ENCODE assay signal across 8 cellular contexts in genomic region chr6:125798734-125799510, GRCh38. TPM values are rescaled to one million over a fixed set of nuclear protein-coding genes. Genes with fewer than 3 reads are reported as not detected.
DNase-seq lines count a peak whose midpoint lies in the region; ATAC-seq and TF ChIP-seq lines count a peak whose summit lies in the region.

No MANE protein-coding gene starts in this region.

- no peak overlapping the region for H3K9ac ChIP-seq in trophoblast cell (ENCODE audit: low read length)

- no peaks in the 10 kb centered on the region for H3K9me3 ChIP-seq in trophoblast cell (ENCODE audit: insufficient read depth, low read depth, low read length)

- H3K79me1 ChIP-seq in trophoblast cell (ENCODE audit: low read length) = peaks cover 3% of the 10 kb centered on the region

- no CpG with 5 or more reads among the region's 6 CpGs for WGBS in trophoblast cell (ENCODE audit: extremely low coverage, insufficient coverage, insufficient read length)

- peak overlapping the region; percentile 25 for H3K14ac ChIP-seq in trophoblast cell (ENCODE audit: low read length)

- H3K23ac ChIP-seq in trophoblast cell (ENCODE audit: low read length) = no peak overlapping the region

- H4K12ac ChIP-seq in trophoblast cell (ENCODE audit: low read depth, low read length) = no peak overlapping the region

- H3K79me2 ChIP-seq in trophoblast cell (ENCODE audit: control insufficient read depth, insufficient read depth, low read length, poor library complexity) = peaks cover 2% of the 10 kb centered on the region

- peak overlapping the region; percentile 19 for H4K91ac ChIP-seq in trophoblast cell (ENCODE audit: low read depth, low read length)

- ATAC-seq in GM18907 (IDR thresholded peaks at IDR 0.05; ENCODE audit: unreplicated experiment) (peak; percentile 85), HG02870 (IDR thresholded peaks at IDR 0.05; ENCODE audit: unreplicated experiment) (peak; percentile 84)

- H3K4me2 ChIP-seq in trophoblast cell (ENCODE audit: low read length) = peak overlapping the region; percentile 2

- DNase-seq in NOMO-1 treated with dmso at 0.1 percent for 144 hours (lab: John Stamatoyannopoulos, UW; ENCODE audit: unreplicated experiment) (peak; percentile 70), trophoblast cell (peak in 1 of 2 donors; percentile 63), NCI-H345 treated with DMSO at 0.1 percent for 48 hours (lab: John Stamatoyannopoulos, UW; ENCODE audit: unreplicated experiment) (no peak), erythroblast (lab: John Stamatoyannopoulos, UW) (no peak), NCI-H128 (lab: John Stamatoyannopoulos, UW; ENCODE audit: unreplicated experiment) (no peak), NCI-H1092 (lab: John Stamatoyannopoulos, UW) (no peak)

- H4K8ac ChIP-seq in trophoblast cell (ENCODE audit: low read depth, low read length) = no peak overlapping the region

- peak overlapping the region; percentile 15 for H2BK120ac ChIP-seq in trophoblast cell (ENCODE audit: insufficient read depth, low read length, poor library complexity)

- peak overlapping the region; percentile 54 for H2BK5ac ChIP-seq in trophoblast cell (ENCODE audit: low read depth, low read length, poor library complexity)

- peak overlapping the region; percentile 41 for H3K18ac ChIP-seq in trophoblast cell (ENCODE audit: low read length)

- H2AK5ac ChIP-seq in trophoblast cell (ENCODE audit: low read length) = peak overlapping the region; percentile 15

- no peak overlapping the region for H3K4me3 ChIP-seq in trophoblast cell (ENCODE audit: low read depth, low read length)

- TF ChIP-seq POLR2A in erythroblast (IDR thresholded peaks at IDR 0.05; ENCODE audit: low read length) = no peak

- H3K4me1 ChIP-seq in trophoblast cell (ENCODE audit: control insufficient read depth in 1 of 2, insufficient read depth in 2 of 2, low read length in 2 of 2) = peaks cover 5 to 9% of the 10 kb centered on the region in 2 experiments

- H3K4ac ChIP-seq in trophoblast cell (ENCODE audit: low read depth, low read length) = no peak overlapping the region

- peak overlapping the region; percentile 67 for H3K27ac ChIP-seq in trophoblast cell (ENCODE audit: low read depth, low read length)

- peak overlapping the region; percentile 32 for H2BK12ac ChIP-seq in trophoblast cell (ENCODE audit: low read length)

- H3K36me3 ChIP-seq in trophoblast cell (ENCODE audit: control insufficient read depth in 1 of 2, insufficient read depth in 2 of 2, low read length in 2 of 2) = peaks cover 0 to 3% of the 10 kb centered on the region in 2 experiments

- no peaks in the 10 kb centered on the region for H3K27me3 ChIP-seq in trophoblast cell (ENCODE audit: insufficient read depth, low read length)

- H2AFZ ChIP-seq in trophoblast cell (ENCODE audit: insufficient read depth, low read length, poor library complexity) = no peak overlapping the region

RNA-seq across cellular contexts. Expression of gene NCOA7, which starts 8.2 kb away (rescaled TPM):
- 16.3 and 17.4 TPM in 2 replicates for polyA plus RNA-seq in trophoblast cell (2013)

RNA-seq across cellular contexts. Expression of gene HEY2, which starts 49.5 kb away (rescaled TPM):
- polyA plus RNA-seq in trophoblast cell (2013) = 11.4 and 13.4 TPM in 2 replicates
